25 cellular contexts compared by ENCODE assay signal in genomic region chr7:134154581-134155130, GRCh38. TPM values are rescaled to one million over a fixed set of nuclear protein-coding genes. Genes with fewer than 3 reads are reported as not detected.
DNase-seq lines count a peak whose midpoint lies in the region; ATAC-seq, FAIRE-seq and TF ChIP-seq lines count a peak whose summit lies in the region.
"Had no signal": no experiment of that assay in that cellular context is flagged by ENCODE, and none has a peak within 500 bp of the region (broad histone marks: within the 10 kb centered on the region; RNA-seq: fewer than 3 reads in every experiment).

No MANE protein-coding gene starts in this region.

- no TSS peak for BruUV-seq in K562 (replicated peaks; lab: Mats Ljungman, UMichigan)

- no peaks in the 10 kb centered on the region for H3K36me3 Mint-ChIP-seq in mesothelial cell of epicardium
- H3K36me3 Mint-ChIP-seq in stimulated activated memory B cell treated with anti-CD40 and anti-IgM and Interleukin-4, amounts not matched to agents 10 μg/mL and 1 μg/mL and 100 μg/mL, for 72 hours, result no peaks in the 10 kb centered on the region
- H3K36me3 Mint-ChIP-seq in naive thymus-derived CD4-positive, alpha-beta T cell, result no peaks in the 10 kb centered on the region
- H3K36me3 Mint-ChIP-seq: activated naive CD8-positive, alpha-beta T cell treated with anti-CD3 and anti-CD28 coated beads, Interleukin-2, amount 10 ng/mL, durations not matched to agents 7 days and 5 days; CD14-positive monocyte had no signal

- peaks cover 22% of the 10 kb centered on the region for H3K4me1 Mint-ChIP-seq in mesothelial cell of epicardium
- H3K4me1 Mint-ChIP-seq in stimulated activated memory B cell treated with anti-CD40 and anti-IgM and Interleukin-4, amounts not matched to agents 10 μg/mL and 1 μg/mL and 100 μg/mL, for 72 hours, result peaks cover 5% of the 10 kb centered on the region
- peaks cover 0 to 9% (median 0%) of the 10 kb centered on the region in 7 donors for H3K4me1 Mint-ChIP-seq in naive thymus-derived CD4-positive, alpha-beta T cell
- H3K4me1 Mint-ChIP-seq: activated CD4-positive, alpha-beta T cell treated with anti-CD3 and anti-CD28 coated beads, Interleukin-2, amount 10 ng/mL, durations not matched to agents 7 days and 5 days; CD14-positive monocyte; nephron progenitor cell had no signal

- no peaks in the 10 kb centered on the region for H3K79me2 ChIP-seq in K562 (ENCODE audit: control insufficient read depth, insufficient read depth, low read length)
- H3K79me2 ChIP-seq: parathyroid adenoma had no signal

- 11% methylated on average over 2 of the region's 2 CpGs for WGBS in K562 (ENCODE audit: insufficient coverage, low coverage, missing lambda C conversion rate)

- no peak for TF ChIP-seq POLR2A in K562 (conservative IDR thresholded peaks at IDR 0.05)

- peak; percentile 27 for DNase-seq in EL
- peak; percentile 77 for DNase-seq in LHCN-M2 (ENCODE audit: low read depth)
- DNase-seq in K562 (ENCODE audit: extremely low read depth in 1 of 4, low spot score in 3 of 4), result no peak
- no peak for DNase-seq in mesothelial cell of epicardium (ENCODE audit: low spot score in 2 of 2, unreplicated experiment in 2 of 2)
- no peak for DNase-seq in naive thymus-derived CD4-positive, alpha-beta T cell
- no peak for DNase-seq in hepatic stellate cell (ENCODE audit: low spot score)
- DNase-seq in NCI-H1092 treated with DMSO at 0.1 percent for 48 hours (lab: John Stamatoyannopoulos, UW), result no peak
- DNase-seq: activated CD4-positive, alpha-beta T cell treated with anti-CD3 and anti-CD28 coated beads, Interleukin-2, amount 10 ng/mL, durations not matched to agents 7 days and 5 days; activated naive CD8-positive, alpha-beta T cell treated with anti-CD3 and anti-CD28 coated beads, Interleukin-2, amount 10 ng/mL, durations not matched to agents 7 days and 5 days; brain microvascular endothelial cell; esophagus squamous epithelium; Karpas-422; midbrain; NCI-H1048; NCI-H187 treated with DMSO at 0.1 percent for 48 hours; nephron progenitor cell; PC-3; SHP77 treated with DMSO at 0.1 percent for 48 hours; upper lobe of right lung had no signal

- no peak for TF ChIP-seq RAD21 in K562 (CRISPR knock-in tag; conservative IDR thresholded peaks at IDR 0.05 in 1 of 2, IDR thresholded peaks at IDR 0.05 in 1 of 2)

- no peaks in the 10 kb centered on the region for H3K27me3 ChIP-seq in K562 (ENCODE audit: control insufficient read depth in 2 of 2, insufficient read depth in 2 of 2, low read length in 2 of 2)
- H3K27me3 ChIP-seq in naive thymus-derived CD4-positive, alpha-beta T cell (ENCODE audit: control insufficient read depth in 2 of 2, insufficient read depth in 2 of 2, low read length in 2 of 2), result no peaks in the 10 kb centered on the region
- H3K27me3 ChIP-seq: brain microvascular endothelial cell, esophagus squamous epithelium, upper lobe of right lung had no signal

- no peaks in the 10 kb centered on the region for H3K9me3 ChIP-seq in K562 (replicated peaks; ENCODE audit: control insufficient read depth, insufficient read depth, low read depth, low read length)
- H3K9me3 ChIP-seq in naive thymus-derived CD4-positive, alpha-beta T cell (ENCODE audit: control insufficient read depth in 2 of 3, low read length in 3 of 3), result no peaks in the 10 kb centered on the region
- H3K9me3 ChIP-seq: esophagus squamous epithelium, upper lobe of right lung had no signal

- peaks cover 24% of the 10 kb centered on the region for H3K9me3 Mint-ChIP-seq in mesothelial cell of epicardium
- H3K9me3 Mint-ChIP-seq in stimulated activated memory B cell treated with anti-CD40 and anti-IgM and Interleukin-4, amounts not matched to agents 10 μg/mL and 1 μg/mL and 100 μg/mL, for 72 hours, result no peaks in the 10 kb centered on the region
- H3K9me3 Mint-ChIP-seq in naive thymus-derived CD4-positive, alpha-beta T cell, result no peaks in the 10 kb centered on the region
- H3K9me3 Mint-ChIP-seq: activated CD4-positive, alpha-beta T cell treated with anti-CD3 and anti-CD28 coated beads, Interleukin-2, amount 10 ng/mL, durations not matched to agents 7 days and 5 days; activated naive CD8-positive, alpha-beta T cell treated with anti-CD3 and anti-CD28 coated beads, Interleukin-2, amount 10 ng/mL, durations not matched to agents 7 days and 5 days; nephron progenitor cell had no signal

- H3K9ac ChIP-seq in K562 (ENCODE audit: insufficient read depth in 1 of 2, low read depth in 2 of 2, low read length in 2 of 2), result no peak overlapping the region
- H3K9ac ChIP-seq: parathyroid adenoma had no signal

- H3K27me3 Mint-ChIP-seq in mesothelial cell of epicardium (ENCODE audit: low read depth), result no peaks in the 10 kb centered on the region
- no peaks in the 10 kb centered on the region for H3K27me3 Mint-ChIP-seq in stimulated activated memory B cell treated with anti-CD40 and anti-IgM and Interleukin-4, amounts not matched to agents 10 μg/mL and 1 μg/mL and 100 μg/mL, for 72 hours
- peaks cover 5 to 30% (median 9%) of the 10 kb centered on the region in 5 donors for H3K27me3 Mint-ChIP-seq in naive thymus-derived CD4-positive, alpha-beta T cell

- H4K20me1 ChIP-seq in K562 (replicated peaks; ENCODE audit: control insufficient read depth, insufficient read depth, low read length), result no peaks in the 10 kb centered on the region

- no peaks in the 10 kb centered on the region for H3K9me1 ChIP-seq in K562 (ENCODE audit: control insufficient read depth, insufficient read depth, low read length)

- no peak for ATAC-seq in K562
- ATAC-seq in stimulated activated memory B cell treated with anti-CD40 and anti-IgM and Interleukin-4, amounts not matched to agents 10 μg/mL and 1 μg/mL and 100 μg/mL, for 72 hours, result no peak
- ATAC-seq in naive thymus-derived CD4-positive, alpha-beta T cell, result no peak
- ATAC-seq: PC-3, sciatic nerve had no signal

- H3K4me2 ChIP-seq in K562 (ENCODE audit: insufficient read depth, low read length), result no peak overlapping the region

- no peaks in the 10 kb centered on the region for H3K36me3 ChIP-seq in K562 (ENCODE audit: control insufficient read depth, insufficient read depth, low read length)
- no peaks in the 10 kb centered on the region for H3K36me3 ChIP-seq in naive thymus-derived CD4-positive, alpha-beta T cell (ENCODE audit: control insufficient read depth in 2 of 3, insufficient read depth in 3 of 3, low read length in 3 of 3)
- H3K36me3 ChIP-seq: brain microvascular endothelial cell, esophagus squamous epithelium, upper lobe of right lung had no signal

- no peak for TF ChIP-seq EP300 in K562 (IDR thresholded peaks at IDR 0.05; ENCODE audit: low read length)

- no peak overlapping the region for H3K4me3 ChIP-seq in K562
- H3K4me3 ChIP-seq in naive thymus-derived CD4-positive, alpha-beta T cell (ENCODE audit: low read length), result no peak overlapping the region
- H3K4me3 ChIP-seq: coronary artery, esophagus squamous epithelium, upper lobe of right lung had no signal

- H3K27ac ChIP-seq in K562 (ENCODE audit: extremely low read depth, low read depth, low read length), result no peak overlapping the region
- no peak overlapping the region for H3K27ac ChIP-seq in naive thymus-derived CD4-positive, alpha-beta T cell (ENCODE audit: low read depth, low read length)
- H3K27ac ChIP-seq: brain microvascular endothelial cell, coronary artery, esophagus squamous epithelium, parathyroid adenoma, upper lobe of right lung had no signal

- H2AFZ ChIP-seq in K562 (ENCODE audit: low read depth, low read length), result no peak overlapping the region
- H2AFZ ChIP-seq: parathyroid adenoma had no signal

- in situ Hi-C loops in K562 (cut with MboI), result no loop called here

- POLR2A ChIA-PET in K562 (lab: Yijun Ruan, JAX), result interaction anchor here (0.9 to 1.4 kb wide), 2 partner anchors 9 kb away, joined by 3 to 4 read pairs; no protein-coding TSS in a partner anchor
- POLR2A ChIA-PET in naive thymus-derived CD4-positive, alpha-beta T cell (lab: Charles Lee), result no interaction called here

- intact Hi-C loops in K562 (cut with micrococcal nuclease), result no loop called here
- intact Hi-C loops in naive thymus-derived CD4-positive, alpha-beta T cell (cut with micrococcal nuclease), result no loop called here

- CTCF ChIA-PET in K562 (lab: Yijun Ruan, JAX; ENCODE audit: low intra/inter-chr PET ratio), result no interaction called here
- CTCF ChIA-PET in naive thymus-derived CD4-positive, alpha-beta T cell (lab: Charles Lee), result no interaction called here

- peak overlapping the region; percentile 63 for H3K27ac Mint-ChIP-seq in mesothelial cell of epicardium
- H3K27ac Mint-ChIP-seq in stimulated activated memory B cell treated with anti-CD40 and anti-IgM and Interleukin-4, amounts not matched to agents 10 μg/mL and 1 μg/mL and 100 μg/mL, for 72 hours, result no peak overlapping the region
- no peak overlapping the region for H3K27ac Mint-ChIP-seq in naive thymus-derived CD4-positive, alpha-beta T cell
- H3K27ac Mint-ChIP-seq: activated CD4-positive, alpha-beta T cell treated with anti-CD3 and anti-CD28 coated beads, Interleukin-2, amount 10 ng/mL, durations not matched to agents 7 days and 5 days; activated naive CD8-positive, alpha-beta T cell treated with anti-CD3 and anti-CD28 coated beads, Interleukin-2, amount 10 ng/mL, durations not matched to agents 7 days and 5 days; CD14-positive monocyte; nephron progenitor cell had no signal

- FAIRE-seq in K562 (lab: Jason Lieb, UNC), result no peak
- FAIRE-seq: HTR-8/SVneo had no signal

- H3K4me3 Mint-ChIP-seq in mesothelial cell of epicardium, result no peak overlapping the region
- H3K4me3 Mint-ChIP-seq in stimulated activated memory B cell treated with anti-CD40 and anti-IgM and Interleukin-4, amounts not matched to agents 10 μg/mL and 1 μg/mL and 100 μg/mL, for 72 hours, result no peak overlapping the region
- H3K4me3 Mint-ChIP-seq in naive thymus-derived CD4-positive, alpha-beta T cell, result no peak overlapping the region
- H3K4me3 Mint-ChIP-seq: activated CD4-positive, alpha-beta T cell treated with anti-CD3 and anti-CD28 coated beads, Interleukin-2, amount 10 ng/mL, durations not matched to agents 7 days and 5 days; activated naive CD8-positive, alpha-beta T cell treated with anti-CD3 and anti-CD28 coated beads, Interleukin-2, amount 10 ng/mL, durations not matched to agents 7 days and 5 days; CD14-positive monocyte; nephron progenitor cell had no signal

- TF ChIP-seq CTCF in K562 (IDR thresholded peaks at IDR 0.05 in 2 of 3, conservative IDR thresholded peaks at IDR 0.05 in 1 of 3; ENCODE audit: insufficient read depth in 2 of 3, low read depth in 1 of 3, low read length in 3 of 3) (no peak), mesothelial cell of epicardium (IDR thresholded peaks at IDR 0.05; ENCODE audit: unreplicated experiment) (no peak)

- no peaks in the 10 kb centered on the region for H3K4me1 ChIP-seq in K562 (replicated peaks in 1 of 2; ENCODE audit: control insufficient read depth in 2 of 2, insufficient read depth in 2 of 2, low read length in 2 of 2)
- H3K4me1 ChIP-seq in naive thymus-derived CD4-positive, alpha-beta T cell (ENCODE audit: control insufficient read depth in 2 of 2, insufficient read depth in 2 of 2, low read length in 2 of 2), result no peaks in the 10 kb centered on the region
- H3K4me1 ChIP-seq: esophagus squamous epithelium, parathyroid adenoma had no signal

RNA-seq across cellular contexts. Expression of gene LRGUK, which starts 27.5 kb away (rescaled TPM):
- 0.23 and 0.83 TPM in 2 replicates for total RNA-seq in LHCN-M2 (2014; rRNA removed)
- 0.11 TPM for polyA plus RNA-seq in LHCN-M2 (2012)
- 0.56 and 0.60 TPM in 2 replicates for total RNA-seq in K562 (2011; cell fraction: chromatin; rRNA removed; ENCODE audit: low replicate concordance)
- total RNA-seq in K562 (2011; cell fraction: nucleolus; rRNA removed), result 0.17 and 0.53 TPM in 2 replicates
- total RNA-seq in K562 (2011; cell fraction: nucleoplasm; rRNA removed), result 1.3 TPM in 1 of 2 replicates, not detected in the other
- total RNA-seq in K562 (2014; rRNA removed), result 0.18 and 0.24 TPM in 2 replicates
- total RNA-seq in K562 (2014; rRNA removed; fragmentation: Illumina TruSeq; extraction: Trizol), result 0.18 and 0.22 TPM in 2 replicates
- total RNA-seq in K562 (2015; rRNA removed; fragmentation: Illumina TruSeq; extraction: Trizol), result 0.26 and 0.33 TPM in 2 replicates
- total RNA-seq in K562 (2021), result 0.13 TPM in 2 replicates
- polyA plus RNA-seq in K562 (2011; rRNA removed), result 0.15 and 0.21 TPM in 2 replicates
- 0.01 and 0.09 TPM in 2 replicates for polyA plus RNA-seq in K562 (2011; cell fraction: cytosol; rRNA removed)
- polyA plus RNA-seq in K562 (2011; cell fraction: nucleus; rRNA removed), result 0.43 and 0.46 TPM in 2 replicates
- polyA plus RNA-seq in K562 (2012), result 0.10 and 0.33 TPM in 2 replicates
- 0.18 and 0.21 TPM in 2 replicates for polyA plus RNA-seq in K562 (2014; fragmentation: Illumina TruSeq; extraction: Trizol)
- polyA plus RNA-seq in K562 (2014; fragmentation: Nextera tagmentation; extraction: Ambion mirVana), result under 1 TPM; 0.04 TPM
- polyA plus RNA-seq in K562 (2014; rRNA removed), result 0.07 and 0.16 TPM in 2 replicates
- polyA minus RNA-seq in K562 (2011; rRNA and poly(A)+ RNA removed), result 0.42 and 1.2 TPM in 2 replicates
- not detected in 2 replicates for polyA minus RNA-seq in K562 (2011; cell fraction: cytosol; rRNA and poly(A)+ RNA removed)
- polyA minus RNA-seq in K562 (2011; cell fraction: nucleus; rRNA and poly(A)+ RNA removed), result 0.33 and 1.3 TPM in 2 replicates
- total RNA-seq in mesothelial cell of epicardium, result 0.96 to 1.0 TPM (median 1.00 TPM) in 3 replicates
- total RNA-seq in naive thymus-derived CD4-positive, alpha-beta T cell, result 1 to 10 TPM in 1 of 5 experiments, under 1 TPM in 4; 0.22 to 1.0 (median 0.43) TPM
- polyA plus RNA-seq in naive thymus-derived CD4-positive, alpha-beta T cell, result under 1 TPM in 1 of 2 donors, not detected in 1; 0.30 TPM
- polyA plus RNA-seq: CD14-positive monocyte had no signal

Comparison
In these comparisons a context has a peak if more than half of its experiments do, and no peak if none do; other contexts are left out.
1. DNase-seq: peak in EL (single experiment) and LHCN-M2 (single experiment); none in K562 (0 of 4), mesothelial cell of epicardium (0 of 2), naive thymus-derived CD4-positive, alpha-beta T cell (0 of 9), hepatic stellate cell (single experiment) and NCI-H1092 treated with DMSO at 0.1 percent for 48 hours (single experiment).